Comparison of ENCODE assay signal across 1 cellular context in genomic region chr6:138426500-138427123, GRCh38.
TF ChIP-seq lines count a peak whose summit lies in the region.

No MANE protein-coding gene starts in this region.

TF ChIP-seq in HepG2, 621 proteins besides CTCF, POLR2A, EP300 and RAD21:
- TF ChIP-seq NFAT5 (CRISPR knock-in tag; IDR thresholded peaks at IDR 0.05) (no peak), PITX1 (CRISPR knock-in tag; IDR thresholded peaks at IDR 0.05) (no peak), RBM22 (optimal IDR thresholded peaks at IDR 0.05; ENCODE audit: low read length) (peak; percentile 91), ZNF367 (CRISPR knock-in tag; IDR thresholded peaks at IDR 0.05; ENCODE audit: borderline replicate concordance) (no peak)
